Comparison of ENCODE assay signal across 18 cellular contexts in the genomic region with DNA sequence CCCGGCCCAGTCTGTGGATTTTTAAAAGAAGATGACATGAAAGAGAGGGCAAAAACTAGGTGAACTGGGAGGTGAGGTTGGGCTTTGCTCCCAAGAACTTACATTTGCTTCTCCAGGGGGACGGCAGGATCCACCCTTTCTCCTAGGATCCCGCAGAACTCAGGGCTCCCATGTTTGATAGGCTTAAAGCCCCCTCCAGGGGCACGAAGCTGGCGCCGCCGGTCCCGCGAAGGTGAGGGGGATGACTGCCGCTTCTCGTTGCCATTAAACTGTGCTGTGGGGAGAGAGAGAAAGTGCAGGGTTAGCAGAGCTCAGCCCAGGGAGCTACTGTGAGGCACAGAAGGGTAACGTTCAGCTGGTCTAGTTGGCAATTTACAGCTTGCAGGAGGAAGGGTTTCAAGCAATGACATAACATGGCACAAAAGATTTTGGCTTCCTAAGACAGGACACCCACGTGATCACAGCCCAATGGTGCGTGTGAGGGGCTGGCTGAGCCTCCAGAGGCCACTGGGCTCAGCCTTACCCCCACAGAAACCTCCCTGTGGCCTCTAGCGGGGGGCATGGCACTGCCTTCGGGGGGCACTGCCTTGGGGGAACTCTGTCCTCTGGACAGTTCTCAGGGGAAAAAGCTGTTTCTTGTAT. TPM values are rescaled to one million over a fixed set of nuclear protein-coding genes. Genes with fewer than 3 reads are reported as not detected.
DNase-seq lines count a peak whose midpoint lies in the region; ATAC-seq, FAIRE-seq and TF ChIP-seq lines count a peak whose summit lies in the region.
"Had no signal": no experiment of that assay in that cellular context is flagged by ENCODE, and none has a peak within 500 bp of the region (broad histone marks: within the 10 kb centered on the region; RNA-seq: fewer than 3 reads in every experiment).

No MANE protein-coding gene starts in this region.

- H2BK20ac ChIP-seq in H1 (ENCODE audit: low read length): no peak overlapping the region

- dilution Hi-C loops in mammary epithelial cell (cut with HindIII; ENCODE audit: low sequenced_read_pairs): no loop called here

- no peak overlapping the region for H2BK15ac ChIP-seq in H1 (ENCODE audit: low read length)

- H3K23ac ChIP-seq in H1 (ENCODE audit: insufficient read length): no peak overlapping the region

- no peak for TF ChIP-seq POLR2A in A549 (IDR thresholded peaks at IDR 0.05; ENCODE audit: low read length)
- TF ChIP-seq POLR2A in H1 (IDR thresholded peaks at IDR 0.05; ENCODE audit: control extremely low read depth in 1 of 2, low read depth in 2 of 2, low read length in 2 of 2): no peak

- H3K27me3 ChIP-seq in H1 (replicated peaks in 1 of 4; ENCODE audit: control insufficient read depth in 3 of 4, extremely low read depth in 1 of 4, insufficient read depth in 3 of 4, low read length in 3 of 4) (no peaks in the 10 kb centered on the region), mammary epithelial cell (ENCODE audit: insufficient read depth, low read length) (no peaks in the 10 kb centered on the region)

- POLR2A ChIA-PET in A549 (lab: Yijun Ruan, JAX): no interaction called here
- POLR2A ChIA-PET in H1 (lab: Charles Lee; ENCODE audit: partially characterized antibody): no interaction called here

- H2BK12ac ChIP-seq in H1 (ENCODE audit: low read depth, low read length): no peak overlapping the region

- H3K9ac ChIP-seq in H1 (replicated peaks in 1 of 4; ENCODE audit: extremely low read depth in 1 of 4, low read depth in 3 of 4, low read length in 3 of 4): no peak overlapping the region
- no peak overlapping the region for H3K9ac ChIP-seq in mammary epithelial cell (ENCODE audit: insufficient read depth, low read length)

- no peak overlapping the region for H3K56ac ChIP-seq in H1 (replicated peaks; ENCODE audit: insufficient read length, low read depth, low read length)

- no peak overlapping the region for H3K4me3 ChIP-seq in A549
- no peak overlapping the region for H3K4me3 ChIP-seq in H1 (ENCODE audit: extremely low read depth in 1 of 4, insufficient read depth in 2 of 4, low read depth in 3 of 4, low read length in 4 of 4)
- no peak overlapping the region for H3K4me3 ChIP-seq in mammary epithelial cell (replicated peaks in 1 of 3; ENCODE audit: insufficient read depth in 1 of 3, low read depth in 2 of 3, low read length in 3 of 3)
- H3K4me3 ChIP-seq: GM23338 had no signal

- no peak overlapping the region for H3K18ac ChIP-seq in H1 (ENCODE audit: extremely low read depth, low read length)

- CTCF ChIA-PET in A549 (lab: Yijun Ruan, JAX): interaction anchor here (0.5 to 1.8 kb wide), 7 partner anchors 10 to 61 kb away, joined by 3 to 6 read pairs (median 3); no protein-coding TSS in a partner anchor
- CTCF ChIA-PET in H1 (lab: Charles Lee; ENCODE audit: partially characterized antibody): interaction anchor here (1.2 to 2.1 kb wide), 3 partner anchors 9 to 42 kb away, joined by 3 to 7 read pairs (median 3); no protein-coding TSS in a partner anchor
- CTCF ChIA-PET in mammary epithelial cell (lab: Charles Lee; ENCODE audit: low non-redundant PET): no interaction called here

- no peak overlapping the region for H2AFZ ChIP-seq in H1 (ENCODE audit: low read length)
- no peak overlapping the region for H2AFZ ChIP-seq in mammary epithelial cell (ENCODE audit: low read depth, low read length)
- H2AFZ ChIP-seq: GM23338 had no signal

- H2AK5ac ChIP-seq in H1 (ENCODE audit: low read depth, low read length): no peak overlapping the region

- TF ChIP-seq RAD21 in A549 (conservative IDR thresholded peaks at IDR 0.05 in 1 of 2, IDR thresholded peaks at IDR 0.05 in 1 of 2): no peak
- no peak for TF ChIP-seq RAD21 in H1 (IDR thresholded peaks at IDR 0.05 in 1 of 2, conservative IDR thresholded peaks at IDR 0.05 in 1 of 2; ENCODE audit: low read depth in 2 of 2, low read length in 2 of 2)

- in situ Hi-C loops in mammary epithelial cell (cut with MboI; ENCODE audit: low sequenced_read_pairs in 2 of 2): no loop called here

- intact Hi-C loops in mammary epithelial cell (cut with micrococcal nuclease): no loop called here

- no peak overlapping the region for H2BK120ac ChIP-seq in H1 (replicated peaks; ENCODE audit: low read depth, low read length)

- peaks cover 7% of the 10 kb centered on the region; the same call in 1 of the 2 replicates for H3K9me3 Mint-ChIP-seq in HFFc6
- no peaks in the 10 kb centered on the region for H3K9me3 Mint-ChIP-seq in type B pancreatic cell
- H3K9me3 Mint-ChIP-seq: CD4-positive, alpha-beta T cell; GM23338 had no signal

- H3K27me3 Mint-ChIP-seq in HFFc6 (ENCODE audit: insufficient read depth): peaks cover 10% of the 10 kb centered on the region
- H3K27me3 Mint-ChIP-seq in type B pancreatic cell: no peaks in the 10 kb centered on the region
- H3K27me3 Mint-ChIP-seq: CD4-positive, alpha-beta T cell had no signal

- H3K4me1 ChIP-seq in A549 (peaks cover 54% of the 10 kb centered on the region), H1 (replicated peaks in 1 of 4; ENCODE audit: control insufficient read depth in 3 of 4, insufficient read depth in 4 of 4, low read length in 3 of 4) (no peaks in the 10 kb centered on the region), mammary epithelial cell (ENCODE audit: insufficient read depth, low read length) (peaks cover 34% of the 10 kb centered on the region)

- ATAC-seq in A549 (no peak), GM18498 (IDR thresholded peaks at IDR 0.05; ENCODE audit: unreplicated experiment) (no peak)
- ATAC-seq: GM23338 had no signal

- H3K36me3 ChIP-seq in H1 (ENCODE audit: control insufficient read depth in 2 of 4, insufficient read depth in 4 of 4, low read length in 3 of 4) (peaks cover 0 to 9% (median 0%) of the 10 kb centered on the region in 4 experiments; a peak in 4 of 8 replicates), mammary epithelial cell (ENCODE audit: insufficient read depth, low read length) (peaks cover 5% of the 10 kb centered on the region)

- FAIRE-seq in A549 (lab: Jason Lieb, UNC) (no peak), H1 (lab: Jason Lieb, UNC) (no peak)
- FAIRE-seq: A204.1, GM12891 had no signal

- BruUV-seq in mammary epithelial cell (replicated peaks; lab: Mats Ljungman, UMichigan): no TSS peak

- H3K4me2 ChIP-seq in A549 (no peak overlapping the region), H1 (ENCODE audit: insufficient read depth in 1 of 2, low read depth in 2 of 2, low read length in 2 of 2) (no peak overlapping the region), mammary epithelial cell (ENCODE audit: insufficient read depth, low read depth, low read length) (no peak overlapping the region)
- H3K4me2 ChIP-seq: GM23338 had no signal

- H3K4ac ChIP-seq in H1 (replicated peaks; ENCODE audit: insufficient read length, low read depth, low read length): no peak overlapping the region

- no peak overlapping the region for H2BK5ac ChIP-seq in H1 (ENCODE audit: low read depth, low read length)

- H3K36me3 Mint-ChIP-seq in HFFc6 (ENCODE audit: low read depth) (peaks cover 35% of the 10 kb centered on the region), type B pancreatic cell (peaks cover 29% of the 10 kb centered on the region)

- no peaks in the 10 kb centered on the region; the same call in 1 of the 2 replicates for H3K79me1 ChIP-seq in H1 (ENCODE audit: low read depth, low read length)

- H3K79me2 ChIP-seq in H1 (ENCODE audit: control insufficient read depth in 1 of 2, insufficient read depth in 2 of 2, low read length in 2 of 2) (no peaks in the 10 kb centered on the region), mammary epithelial cell (ENCODE audit: insufficient read depth, low read length) (peaks cover 40% of the 10 kb centered on the region)

- no peak overlapping the region for H4K91ac ChIP-seq in H1 (replicated peaks; ENCODE audit: insufficient read length, low read length)

- H3K4me3 Mint-ChIP-seq in HFFc6 (no peak overlapping the region), type B pancreatic cell (no peak overlapping the region)
- H3K4me3 Mint-ChIP-seq: CD4-positive, alpha-beta T cell; GM23338 had no signal

- H3K9me3 ChIP-seq in A549 (no peaks in the 10 kb centered on the region), H1 (ENCODE audit: insufficient read depth in 2 of 2, low read depth in 1 of 2, low read length in 1 of 2) (no peaks in the 10 kb centered on the region), mammary epithelial cell (replicated peaks; ENCODE audit: insufficient read depth, low read length) (no peaks in the 10 kb centered on the region)

- H4K8ac ChIP-seq in H1 (ENCODE audit: extremely low read depth, insufficient read depth, low read length): peak overlapping the region; percentile 12; the same call in 1 of the 2 replicates

- TF ChIP-seq CTCF in A549 (IDR thresholded peaks at IDR 0.05) (no peak), HFFc6 (IDR thresholded peaks at IDR 0.05) (no peak), H1 (IDR thresholded peaks at IDR 0.05; ENCODE audit: control extremely low read depth in 1 of 3, insufficient read depth in 1 of 3, low read depth in 1 of 3, low read length in 3 of 3) (no peak), mammary epithelial cell (conservative IDR thresholded peaks at IDR 0.05 in 1 of 2, IDR thresholded peaks at IDR 0.05 in 1 of 2; ENCODE audit: extremely low read depth in 1 of 2, insufficient read depth in 1 of 2, low read depth in 1 of 2, low read length in 2 of 2) (no peak), type B pancreatic cell (conservative IDR thresholded peaks at IDR 0.05) (no peak)

- peaks cover 4 to 6% of the 10 kb centered on the region in 2 experiments for H4K20me1 ChIP-seq in H1 (replicated peaks in 1 of 2; ENCODE audit: control insufficient read depth in 1 of 2, insufficient read depth in 2 of 2, low read length in 2 of 2)
- no peaks in the 10 kb centered on the region for H4K20me1 ChIP-seq in mammary epithelial cell (ENCODE audit: insufficient read depth, low read length)

- H3K27ac Mint-ChIP-seq in HFFc6: peak overlapping the region; percentile 49
- no peak overlapping the region for H3K27ac Mint-ChIP-seq in type B pancreatic cell
- H3K27ac Mint-ChIP-seq: CD4-positive, alpha-beta T cell; GM23338 had no signal

- DNase-seq in A549 (ENCODE audit: low read depth in 1 of 2, low spot score in 1 of 2) (no peak), HFFc6 (no peak), H1 (ENCODE audit: low read depth in 1 of 2, low spot score in 2 of 2) (no peak), renal cortical epithelial cell (ENCODE audit: low read depth) (peak; percentile 34), SHP77 (lab: John Stamatoyannopoulos, UW) (no peak), mammary epithelial cell (no peak), type B pancreatic cell (ENCODE audit: extremely low spot score, unreplicated experiment) (no peak)
- DNase-seq: Calu3; CD4-positive, alpha-beta T cell; Karpas-422; MM.1S; NCI-H1105; NCI-H187; NCI-H82 had no signal

- H3K23me2 ChIP-seq in H1 (ENCODE audit: low read depth, low read length): no peaks in the 10 kb centered on the region

- H3K4me1 Mint-ChIP-seq in HFFc6 (ENCODE audit: low read depth) (peaks cover 50% of the 10 kb centered on the region), type B pancreatic cell (ENCODE audit: unreplicated experiment) (peaks cover 6% of the 10 kb centered on the region)

- H4K5ac ChIP-seq in H1 (ENCODE audit: insufficient read length, low read depth, low read length): no peak overlapping the region

- TF ChIP-seq EP300 in A549 (IDR thresholded peaks at IDR 0.05) (no peak), H1 (IDR thresholded peaks at IDR 0.05; ENCODE audit: borderline replicate concordance in 1 of 2, low read depth in 2 of 2, low read length in 2 of 2) (no peak)

- H3K14ac ChIP-seq in H1 (ENCODE audit: insufficient read length): no peak overlapping the region

- 90% methylated on average over 16 of the region's 16 CpGs for WGBS in A549 (ENCODE audit: missing lambda C conversion rate)
- WGBS in H1 (ENCODE audit: extremely low coverage in 1 of 2, insufficient coverage in 1 of 2, insufficient read length in 1 of 2, insufficient replicate concordance in 2 of 2, low coverage in 1 of 2, low lambda C conversion rate in 2 of 2, missing lambda C conversion rate in 1 of 2), 2 experiments: 83% methylated on average over 16 of the region's 16 CpGs; no CpG with 5 or more reads in 1 of the 2 experiments
- WGBS in mammary epithelial cell (ENCODE audit: low coverage, missing lambda C conversion rate): 96% methylated on average over 15 of the region's 16 CpGs

- H3K27ac ChIP-seq in A549 (peak overlapping the region; percentile 81 to 91; a peak in 4 of 6 replicates), H1 (ENCODE audit: low read depth, low read length) (no peak overlapping the region), mammary epithelial cell (ENCODE audit: insufficient read depth, low read depth, low read length) (no peak overlapping the region)

RNA-seq across cellular contexts. Expression of a gene that starts 52.0 kb away (rescaled TPM):
- polyA plus RNA-seq in A549 (2011; rRNA removed) (24.3 and 29.2 TPM in 2 replicates), A549 (2017; fragmentation: RNase III; extraction: RNeasy Plus Mini Kit Qiagen cat#74134 plus additional on column Dnase treatment) (16.6 to 18.0 TPM (median 17.2 TPM) in 3 replicates), H1 (2011; rRNA removed) (5.4 and 8.0 TPM in 2 replicates), mammary epithelial cell (25.0 TPM)
- 11.8 and 14.5 TPM in 2 replicates for polyA plus RNA-seq in A549 (2012; cell fraction: cytosol; rRNA removed)
- polyA plus RNA-seq in A549 (2012; cell fraction: nucleus; rRNA removed): 5.7 and 8.7 TPM in 2 replicates
- polyA minus RNA-seq in A549 (2011; rRNA and poly(A)+ RNA removed): 62.7 and 65.7 TPM in 2 replicates
- 10 to 100 TPM; 29.1 to 35.0 (median 32.9) TPM for total RNA-seq in HFFc6 (2021; fragmentation: NEBNext Ultra II Directional; extraction: Animal tissue kit (Norgen Biotek cat#: 25700))
- total RNA-seq in H1 (2021; fragmentation: NEBNext Ultra II Directional; extraction: Animal tissue kit (Norgen Biotek cat#: 25700)): 14.5 and 16.8 TPM in 2 replicates
- polyA plus RNA-seq in H1 (2011; cell fraction: cytosol; rRNA removed): 6.3 TPM
- 6.7 TPM for polyA plus RNA-seq in H1 (2011; cell fraction: nucleus; rRNA removed)
- polyA plus RNA-seq in H1 (2012, experiment 1 of 2): 5.5 to 7.7 TPM (median 6.4 TPM) in 4 replicates
- polyA plus RNA-seq in H1 (2012, experiment 2 of 2): 1.9 TPM
- polyA plus RNA-seq in H1 (2013, experiment 1 of 2): 8.0 TPM
- polyA plus RNA-seq in H1 (2013, experiment 2 of 2): 7.4 TPM
- polyA minus RNA-seq in H1 (2011; rRNA and poly(A)+ RNA removed): 37.8 and 43.4 TPM in 2 replicates
- 11.3 TPM for polyA minus RNA-seq in H1 (2011; cell fraction: cytosol; rRNA and poly(A)+ RNA removed)
- 28.6 TPM for polyA minus RNA-seq in H1 (2011; cell fraction: nucleus; rRNA and poly(A)+ RNA removed)
- total RNA-seq in renal cortical epithelial cell (60.4 and 66.9 TPM in 2 replicates), mammary epithelial cell (10 to 100 TPM; 30.0 to 78.0 TPM), type B pancreatic cell (ENCODE audit: low replicate concordance) (26.9 and 32.5 TPM in 2 replicates)
- 25.6 TPM for polyA minus RNA-seq in mammary epithelial cell

Comparison
In these comparisons a context has a peak if more than half of its experiments do, and no peak if none do; other contexts are left out.
1. H3K27ac ChIP-seq: peak in A549 (2 of 2); none in H1 (single experiment) and mammary epithelial cell (single experiment).